ENCODE assay signal across 8 cellular contexts in genomic region chr22:19085233-19086043, GRCh38. TPM values are rescaled to one million over a fixed set of nuclear protein-coding genes. Genes with fewer than 3 reads are reported as not detected.
DNase-seq lines count a peak whose midpoint lies in the region; ATAC-seq and TF ChIP-seq lines count a peak whose summit lies in the region.

No MANE protein-coding gene starts in this region.

- peaks cover 3% of the 10 kb centered on the region for H4K20me1 ChIP-seq in fibroblast of lung (ENCODE audit: control insufficient read depth, extremely low read depth, insufficient read depth, low read length)

- peaks cover 25% of the 10 kb centered on the region for H3K36me3 Mint-ChIP-seq in progenitor cell of endocrine pancreas (ENCODE audit: insufficient read depth)
- peaks cover 49% of the 10 kb centered on the region for H3K36me3 Mint-ChIP-seq in T-cell

- H3K79me2 ChIP-seq in fibroblast of lung (ENCODE audit: control insufficient read depth, insufficient read depth, low read length) = peaks cover 1% of the 10 kb centered on the region

- 37% methylated on average over 1 of the region's 1 CpG; no CpG with 5 or more reads in 1 of the 2 donors for WGBS in transverse colon (ENCODE audit: low coverage in 1 of 2), 2 donors

- H3K27ac Mint-ChIP-seq in progenitor cell of endocrine pancreas (no peak overlapping the region), T-cell (no peak overlapping the region)

- H3K4me1 Mint-ChIP-seq in progenitor cell of endocrine pancreas (ENCODE audit: low read depth) (no peaks in the 10 kb centered on the region), T-cell (peaks cover 22 to 34% (median 30%) of the 10 kb centered on the region in 3 donors)

- no peak overlapping the region for H3K4me2 ChIP-seq in fibroblast of lung (ENCODE audit: extremely low read depth, insufficient read depth, low read length)

- H3K9me3 Mint-ChIP-seq in progenitor cell of endocrine pancreas (ENCODE audit: low read depth) = peaks cover 3% of the 10 kb centered on the region
- H3K9me3 Mint-ChIP-seq in T-cell = no peaks in the 10 kb centered on the region

- H3K4me3 Mint-ChIP-seq in progenitor cell of endocrine pancreas (ENCODE audit: low read depth) (no peak overlapping the region), T-cell (no peak overlapping the region)

- H3K36me3 ChIP-seq in fibroblast of lung (ENCODE audit: control insufficient read depth, insufficient read depth, low read length) = peaks cover 2% of the 10 kb centered on the region
- H3K36me3 ChIP-seq in transverse colon = no peaks in the 10 kb centered on the region

- no peak overlapping the region for H2AFZ ChIP-seq in fibroblast of lung (ENCODE audit: low read length)

- intact Hi-C loops in transverse colon (cut with DNase I; ENCODE audit: low total_unique reads) = no loop called here

- no peak overlapping the region for H3K9ac ChIP-seq in fibroblast of lung (ENCODE audit: insufficient read depth, low read length)

- TF ChIP-seq CTCF in fibroblast of lung (conservative IDR thresholded peaks at IDR 0.05 in 1 of 2, IDR thresholded peaks at IDR 0.05 in 1 of 2; ENCODE audit: low read depth in 1 of 2, low read length in 2 of 2) (peak; percentile 38 to 63), progenitor cell of endocrine pancreas (IDR thresholded peaks at IDR 0.05; ENCODE audit: unreplicated experiment) (peak; percentile 13), transverse colon (IDR thresholded peaks at IDR 0.05) (no peak)

- H3K27me3 Mint-ChIP-seq in progenitor cell of endocrine pancreas (no peaks in the 10 kb centered on the region), T-cell (no peaks in the 10 kb centered on the region)

- no peak for TF ChIP-seq POLR2A in transverse colon (IDR thresholded peaks at IDR 0.05)

- POLR2A ChIA-PET in T-cell (lab: Charles Lee) = no interaction called here

- H3K9me3 ChIP-seq in fibroblast of lung (ENCODE audit: control insufficient read depth, insufficient read depth, low read depth, low read length) = no peaks in the 10 kb centered on the region
- H3K9me3 ChIP-seq in transverse colon = no peaks in the 10 kb centered on the region

- DNase-seq in GM03348 (ENCODE audit: low spot score) (peak; percentile 71), RKO (ENCODE audit: low spot score) (peak; percentile 57), fibroblast of lung (ENCODE audit: low read depth in 2 of 2) (peak; percentile 45 to 51), progenitor cell of endocrine pancreas (ENCODE audit: low spot score, unreplicated experiment) (no peak), T-cell (no peak), transverse colon (no peak)

- no peak for TF ChIP-seq EP300 in transverse colon (IDR thresholded peaks at IDR 0.05; ENCODE audit: low read depth)

- H3K27me3 ChIP-seq in fibroblast of lung (ENCODE audit: control insufficient read depth, insufficient read depth, low read length) (no peaks in the 10 kb centered on the region), transverse colon (no peaks in the 10 kb centered on the region)

- H3K4me1 ChIP-seq in fibroblast of lung (ENCODE audit: control insufficient read depth, extremely low read depth, insufficient read depth, low read length) (peaks cover 9% of the 10 kb centered on the region), transverse colon (peaks cover 0 to 7% (median 5%) of the 10 kb centered on the region in 4 donors)

- in situ Hi-C loops in transverse colon (cut with MboI; ENCODE audit: low pct_ligation_motif_present in 1 of 4, low pct_unique_long_range_greater_than_20kb in 1 of 4, low sequenced_read_pairs in 3 of 4) = no loop called here

- CTCF ChIA-PET in T-cell (lab: Charles Lee) = no interaction called here

- no peak overlapping the region for H3K4me3 ChIP-seq in fibroblast of lung (replicated peaks in 1 of 4; ENCODE audit: control extremely low read depth in 1 of 4, insufficient read depth in 1 of 4, low read depth in 3 of 4, low read length in 4 of 4)
- H3K4me3 ChIP-seq in transverse colon = no peak overlapping the region

- ATAC-seq in HG02798 (IDR thresholded peaks at IDR 0.05; ENCODE audit: poor library complexity, unreplicated experiment) (peak; percentile 54), T-cell (replicated peaks in 1 of 4) (no peak), HG03442 (IDR thresholded peaks at IDR 0.05; ENCODE audit: unreplicated experiment) (no peak)

- H3K27ac ChIP-seq in fibroblast of lung (ENCODE audit: insufficient read depth, low read length) = no peak overlapping the region
- no peak overlapping the region for H3K27ac ChIP-seq in transverse colon

RNA-seq across cellular contexts. Expression of gene DGCR2, which starts 36.8 kb away (rescaled TPM):
- total RNA-seq in fibroblast of lung (36.2 and 39.5 TPM in 2 replicates), progenitor cell of endocrine pancreas (87.1 and 89.1 TPM in 2 replicates), T-cell (10 to 100 TPM; 50.9 to 79.2 (median 71.5) TPM), transverse colon (100 to 1,000 TPM in 1 of 4 donors, 10 to 100 TPM in 3; 71.6 to 106 (median 94.3) TPM)
- 34.3 and 41.5 TPM in 2 replicates for polyA plus RNA-seq in fibroblast of lung
- 35.2 and 35.7 TPM in 2 replicates for polyA plus RNA-seq in fibroblast of lung (2012)
- 99.5 and 137 TPM in 2 replicates for polyA minus RNA-seq in fibroblast of lung (ENCODE audit: low replicate concordance)

RNA-seq across cellular contexts. Expression of gene TSSK2, which starts 45.7 kb away (rescaled TPM):
- not detected in 2 replicates for total RNA-seq in fibroblast of lung
- not detected in 2 replicates for polyA plus RNA-seq in fibroblast of lung
- not detected in 2 replicates for polyA plus RNA-seq in fibroblast of lung (2012)
- not detected in 2 replicates for polyA minus RNA-seq in fibroblast of lung (ENCODE audit: low replicate concordance)
- total RNA-seq in progenitor cell of endocrine pancreas = not detected in 2 replicates
- under 1 TPM in 1 of 5 donors, not detected in 4; 0.37 TPM for total RNA-seq in T-cell
- total RNA-seq in transverse colon = not detected

RNA-seq across cellular contexts. Expression of gene ESS2, which starts 59.0 kb away (rescaled TPM):
- total RNA-seq in fibroblast of lung (5.4 and 6.2 TPM in 2 replicates), progenitor cell of endocrine pancreas (18.7 and 20.4 TPM in 2 replicates), T-cell (10 to 100 TPM; 20.9 to 40.4 (median 22.9) TPM), transverse colon (10 to 100 TPM in 2 of 4 donors, 1 to 10 TPM in 2; 3.8 to 13.7 (median 10.4) TPM)
- polyA plus RNA-seq in fibroblast of lung = 7.5 and 9.5 TPM in 2 replicates
- polyA plus RNA-seq in fibroblast of lung (2012) = 10.5 and 15.1 TPM in 2 replicates
- polyA minus RNA-seq in fibroblast of lung (ENCODE audit: low replicate concordance) = 6.1 and 6.8 TPM in 2 replicates

Comparison
In these comparisons a context has a peak if more than half of its experiments do, and no peak if none do; other contexts are left out.
1. DNase-seq: peak in GM03348 (single experiment), RKO (single experiment) and fibroblast of lung (2 of 2); none in progenitor cell of endocrine pancreas (single experiment), T-cell (0 of 34) and transverse colon (single experiment).
2. CTCF ChIP-seq: peak in fibroblast of lung (2 of 2) and progenitor cell of endocrine pancreas (single experiment); none in transverse colon (0 of 5).